Comparison of ENCODE assay signal across 29 cellular contexts in the genomic region with DNA sequence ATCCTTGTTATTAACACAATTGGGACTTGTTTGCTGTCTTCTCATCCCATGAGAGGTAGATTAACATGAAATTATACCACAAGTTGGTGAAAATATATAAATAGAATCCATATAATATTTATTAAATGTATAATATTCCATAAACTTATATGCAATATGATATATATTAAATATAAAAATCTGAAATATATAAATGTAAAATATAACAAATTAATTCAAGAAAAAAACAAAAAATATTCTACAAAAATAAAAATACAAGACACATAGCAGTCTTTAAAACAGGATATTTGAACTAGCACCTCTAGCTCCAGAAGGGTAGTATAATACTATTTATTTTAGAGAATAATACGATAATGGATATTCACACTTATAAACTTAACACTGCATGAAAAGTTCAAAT.
"Had no signal": no experiment of that assay in that cellular context is flagged by ENCODE, and none has a peak within 500 bp of the region (broad histone marks: within the 10 kb centered on the region; RNA-seq: fewer than 3 reads in every experiment).

No MANE protein-coding gene starts in this region.

- H3K9me3 ChIP-seq: ascending aorta, breast epithelium, esophagus squamous epithelium had no signal

- ATAC-seq: activated CD4-positive, CD25-positive, alpha-beta regulatory T cell treated with anti-CD3 and anti-CD28 coated beads, Interleukin-2, amount 50 U/mL, for 24 hours; activated CD8-positive, alpha-beta memory T cell treated with anti-CD3 and anti-CD28 coated beads, Interleukin-2, amount 10 ng/mL, durations not matched to agents 7 days and 5 days; activated CD8-positive, alpha-beta T cell treated with anti-CD3 and anti-CD28 coated beads, Interleukin-2, amount 10 ng/mL, durations not matched to agents 7 days and 5 days; activated naive CD4-positive, alpha-beta T cell treated with anti-CD3 and anti-CD28 coated beads, Interleukin-2, amount 50 U/mL, for 72 hours; activated T-cell treated with anti-CD3 and anti-CD28 coated beads, Interleukin-2, amount 50 U/mL, for 72 hours; effector memory CD8-positive, alpha-beta T cell had no signal

- FAIRE-seq: endothelial cell of umbilical vein had no signal

- H3K36me3 ChIP-seq: ascending aorta, breast epithelium, cardiac muscle cell, esophagus squamous epithelium had no signal

- H3K4me3 ChIP-seq: ascending aorta, breast epithelium, cardiac muscle cell, coronary artery, esophagus squamous epithelium had no signal

- H3K27ac ChIP-seq: ascending aorta, breast epithelium, cardiac muscle cell, coronary artery, epithelial cell of prostate, esophagus squamous epithelium, VCaP had no signal

- H3K4me1 ChIP-seq: ascending aorta, breast epithelium, esophagus squamous epithelium had no signal

- H3K27me3 ChIP-seq: ascending aorta, breast epithelium, cardiac muscle cell, esophagus squamous epithelium had no signal

- DNase-seq: activated B cell treated with CpG ODN at 0.5 μM for 24 hours; activated CD4-positive, alpha-beta memory T cell treated with anti-CD3 and anti-CD28 coated beads for 36 hours; activated CD4-positive, alpha-beta T cell treated with anti-CD3 and anti-CD28 coated beads for 48 hours; activated CD8-positive, alpha-beta memory T cell treated with anti-CD3 and anti-CD28 coated beads, Interleukin-2, amount 10 ng/mL, durations not matched to agents 7 days and 5 days; activated CD8-positive, alpha-beta memory T cell treated with anti-CD3 and anti-CD28 coated beads, Interleukin-2, amount 50 U/mL, for 4 hours; activated CD8-positive, alpha-beta T cell treated with anti-CD3 and anti-CD28 coated beads, Interleukin-2, amount 10 ng/mL, durations not matched to agents 7 days and 5 days; activated gamma-delta T cell; activated naive CD4-positive, alpha-beta T cell; activated naive CD4-positive, alpha-beta T cell treated with anti-CD3 and anti-CD28 coated beads, Interleukin-2, amount 10 ng/mL, durations not matched to agents 7 days and 5 days; activated naive CD8-positive, alpha-beta T cell treated with anti-CD3 and anti-CD28 coated beads, Interleukin-2, amount 10 ng/mL, durations not matched to agents 7 days and 5 days; activated T-cell treated with anti-CD3 and anti-CD28 coated beads, Interleukin-2, amount 50 U/mL, for 1 hour; activated T-cell treated with anti-CD3 and anti-CD28 coated beads, Interleukin-2, amount 50 U/mL, for 72 hours; central memory CD4-positive, alpha-beta T cell; cerebellar nuclear complex; effector CD4-positive, alpha-beta T cell; effector memory CD8-positive, alpha-beta T cell; esophagus squamous epithelium; foreskin melanocyte; head of caudate nucleus; T-helper 2 cell had no signal
